Comparison of ENCODE assay signal across 9 cellular contexts in genomic region chr20:41133709-41134361, GRCh38. TPM values are rescaled to one million over a fixed set of nuclear protein-coding genes. Genes with fewer than 3 reads are reported as not detected.
DNase-seq lines count a peak whose midpoint lies in the region; ATAC-seq and TF ChIP-seq lines count a peak whose summit lies in the region.
"Had no signal": no experiment of that assay in that cellular context is flagged by ENCODE, and none has a peak within 500 bp of the region (broad histone marks: within the 10 kb centered on the region; RNA-seq: fewer than 3 reads in every experiment).

No MANE protein-coding gene starts in this region.

- no peaks in the 10 kb centered on the region for H3K36me3 ChIP-seq in thyroid gland

- H3K4me3 ChIP-seq in thyroid gland (replicated peaks in 1 of 3), result no peak overlapping the region

- H3K27me3 Mint-ChIP-seq in activated T-cell treated with anti-CD3 and anti-CD28 coated beads, Interleukin-2, amount 50 U/mL, for 4 hours (ENCODE audit: low read depth), result no peaks in the 10 kb centered on the region

- H3K9me3 Mint-ChIP-seq in activated T-cell treated with anti-CD3 and anti-CD28 coated beads, Interleukin-2, amount 50 U/mL, for 4 hours, result no peaks in the 10 kb centered on the region

- no peak for TF ChIP-seq POLR2A in thyroid gland (IDR thresholded peaks at IDR 0.05)

- WGBS in thyroid gland, 2 donors, result 88 to 94% methylated on average over 7 of the region's 7 CpGs

- intact Hi-C loops in thyroid gland (cut with DNase I), result no loop called here

- no peak overlapping the region for H3K27ac ChIP-seq in thyroid gland
- H3K27ac ChIP-seq: parathyroid adenoma had no signal

- no peaks in the 10 kb centered on the region for H3K27me3 ChIP-seq in thyroid gland

- ATAC-seq in GM19043 (IDR thresholded peaks at IDR 0.05; ENCODE audit: low read depth, unreplicated experiment) (peak; percentile 28), HG03432 (IDR thresholded peaks at IDR 0.05; ENCODE audit: unreplicated experiment) (peak; percentile 60)
- no peak for ATAC-seq in activated T-cell treated with anti-CD3 and anti-CD28 coated beads, Interleukin-2, amount 50 U/mL, for 4 hours

- H3K36me3 Mint-ChIP-seq in activated T-cell treated with anti-CD3 and anti-CD28 coated beads, Interleukin-2, amount 50 U/mL, for 4 hours (ENCODE audit: insufficient read depth), result peaks cover 4% of the 10 kb centered on the region

- H3K4me3 Mint-ChIP-seq in activated T-cell treated with anti-CD3 and anti-CD28 coated beads, Interleukin-2, amount 50 U/mL, for 4 hours, result no peak overlapping the region

- no peaks in the 10 kb centered on the region for H3K9me3 ChIP-seq in thyroid gland

- TF ChIP-seq CTCF in thyroid gland (IDR thresholded peaks at IDR 0.05), result no peak

- peaks cover 41% of the 10 kb centered on the region for H3K4me1 Mint-ChIP-seq in activated T-cell treated with anti-CD3 and anti-CD28 coated beads, Interleukin-2, amount 50 U/mL, for 4 hours (ENCODE audit: low read depth)

- peaks cover 7 to 8% of the 10 kb centered on the region in 2 donors for H3K4me1 ChIP-seq in thyroid gland
- H3K4me1 ChIP-seq: parathyroid adenoma had no signal

- DNase-seq in activated T-cell treated with anti-CD3 and anti-CD28 coated beads, Interleukin-2, amount 50 U/mL, for 4 hours, result peak; percentile 63
- peak; percentile 54 to 70 for DNase-seq in stimulated activated CD4-positive, alpha-beta T cell treated with anti-CD3 and anti-CD28 coated beads, Interleukin-15, amount 100 ng/mL, for 48 hours (ENCODE audit: low read depth in 2 of 2)
- no peak for DNase-seq in mucosa of gallbladder (ENCODE audit: low spot score)
- DNase-seq in NCI-H2029 treated with DMSO at 0.1 percent for 48 hours (lab: John Stamatoyannopoulos, UW), result no peak
- no peak for DNase-seq in NCI-H446 treated with DMSO at 0.1 percent for 48 hours (lab: John Stamatoyannopoulos, UW)
- DNase-seq in thyroid gland, result no peak

RNA-seq across cellular contexts. Expression of gene PLCG1, which starts 3.5 kb away (rescaled TPM):
- total RNA-seq in activated T-cell treated with anti-CD3 and anti-CD28 coated beads, Interleukin-2, amount 50 U/mL, for 4 hours, result 100 to 1,000 TPM in 1 of 3 donors, 10 to 100 TPM in 2; 89.1 to 104 (median 91.3) TPM
- 138 TPM for total RNA-seq in mucosa of gallbladder
- 100 to 1,000 TPM; 146 to 252 (median 164) TPM for total RNA-seq in thyroid gland

Comparison
In these comparisons a context has a peak if more than half of its experiments do, and no peak if none do; other contexts are left out.
1. ATAC-seq: peak in GM19043 (single experiment) and HG03432 (single experiment); none in activated T-cell treated with anti-CD3 and anti-CD28 coated beads, Interleukin-2, amount 50 U/mL, for 4 hours (0 of 2).
2. DNase-seq: peak in activated T-cell treated with anti-CD3 and anti-CD28 coated beads, Interleukin-2, amount 50 U/mL, for 4 hours (single experiment) and stimulated activated CD4-positive, alpha-beta T cell treated with anti-CD3 and anti-CD28 coated beads, Interleukin-15, amount 100 ng/mL, for 48 hours (2 of 2); none in mucosa of gallbladder (single experiment), NCI-H2029 treated with DMSO at 0.1 percent for 48 hours (single experiment), NCI-H446 treated with DMSO at 0.1 percent for 48 hours (single experiment) and thyroid gland (0 of 2).